In genomic region chr7:102264367-102264891, GRCh38 we compare ENCODE assay signal across 23 cellular contexts. TPM values are rescaled to one million over a fixed set of nuclear protein-coding genes. Genes with fewer than 3 reads are reported as not detected.
DNase-seq lines count a peak whose midpoint lies in the region; ATAC-seq, FAIRE-seq and TF ChIP-seq lines count a peak whose summit lies in the region.
"Had no signal": no experiment of that assay in that cellular context is flagged by ENCODE, and none has a peak within 500 bp of the region (broad histone marks: within the 10 kb centered on the region; RNA-seq: fewer than 3 reads in every experiment).

No MANE protein-coding gene starts in this region.

- no peaks in the 10 kb centered on the region for H3K9me3 ChIP-seq in BLaER1
- H3K9me3 ChIP-seq in GM12878 (replicated peaks; ENCODE audit: control insufficient read depth, insufficient read depth, low read length) = no peaks in the 10 kb centered on the region
- no peaks in the 10 kb centered on the region for H3K9me3 ChIP-seq in ovary
- H3K9me3 ChIP-seq: prostate gland, SJSA1 had no signal

- H3K27me3 ChIP-seq in BLaER1 (no peaks in the 10 kb centered on the region), GM12878 (replicated peaks in 1 of 2; ENCODE audit: control insufficient read depth in 2 of 2, insufficient read depth in 2 of 2, low read length in 1 of 2) (no peaks in the 10 kb centered on the region; a peak in 1 of 4 replicates), ovary (no peaks in the 10 kb centered on the region)
- H3K27me3 ChIP-seq: brain microvascular endothelial cell, SJSA1 had no signal

- no peak for TF ChIP-seq EP300 in GM12878 (IDR thresholded peaks at IDR 0.05; ENCODE audit: borderline replicate concordance in 1 of 2, control insufficient read depth in 1 of 2, low read depth in 2 of 2, low read length in 2 of 2)
- TF ChIP-seq EP300 in ovary (IDR thresholded peaks at IDR 0.05) = no peak

- SMC1A ChIA-PET in GM12878 (lab: Charles Lee; ENCODE audit: uncharacterized antibody, unreplicated experiment) = no interaction called here

- RAD21 ChIA-PET in GM12878 (lab: Charles Lee; ENCODE audit: unreplicated experiment) = no interaction called here

- DNase-seq in GM13977 (ENCODE audit: low spot score) = peak; percentile 74
- no peak for DNase-seq in GM12878 (ENCODE audit: low read depth, low spot score)
- peak; percentile 54 for DNase-seq in left kidney (ENCODE audit: low read depth, low spot score)
- DNase-seq in AG08396 (ENCODE audit: low spot score) = no peak
- no peak for DNase-seq in ovary
- no peak for DNase-seq in Right ventricle myocardium superior
- DNase-seq: activated CD4-positive, CD25-positive, alpha-beta regulatory T cell; activated T-cell treated with anti-CD3 and anti-CD28 coated beads, Interleukin-2, amount 50 U/mL, for 4 hours; brain microvascular endothelial cell; CD4-positive, CD25-positive, alpha-beta regulatory T cell; cortex of kidney; DMS153; midbrain; NCI-H1105 treated with DMSO at 0.1 percent for 48 hours; NCI-H526; PC-9; small intestine; stimulated activated CD4-positive, alpha-beta T cell treated with anti-CD3 and anti-CD28 coated beads, Interleukin-4, amount 100 ng/mL, for 24 hours; T-helper 17 cell had no signal

- peaks cover 19% of the 10 kb centered on the region for H3K4me1 ChIP-seq in BLaER1
- no peaks in the 10 kb centered on the region for H3K4me1 ChIP-seq in GM12878 (ENCODE audit: control insufficient read depth, insufficient read depth, low read length)
- H3K4me1 ChIP-seq in ovary (ENCODE audit: insufficient read depth) = no peaks in the 10 kb centered on the region
- H3K4me1 ChIP-seq: prostate gland had no signal

- TF ChIP-seq RAD21 in GM12878 (IDR thresholded peaks at IDR 0.05; ENCODE audit: insufficient read depth, low read depth, low read length) = no peak

- peak overlapping the region; percentile 43 for H3K4me2 ChIP-seq in BLaER1
- H3K4me2 ChIP-seq in GM12878 (ENCODE audit: control insufficient read depth, insufficient read depth) = no peak overlapping the region
- H3K4me2 ChIP-seq: PC-9 had no signal

- H3K36me3 ChIP-seq in BLaER1 = 0 out of 2 replicates have a peak, but pooled peaks cover 4% of the 10 kb centered on the region
- H3K36me3 ChIP-seq in GM12878 (ENCODE audit: control insufficient read depth in 2 of 2, insufficient read depth in 2 of 2, low read length in 1 of 2) = no peaks in the 10 kb centered on the region
- no peaks in the 10 kb centered on the region for H3K36me3 ChIP-seq in ovary
- H3K36me3 ChIP-seq: brain microvascular endothelial cell, prostate gland, SJSA1 had no signal

- WGBS in GM12878 (ENCODE audit: insufficient coverage, insufficient replicate concordance, low lambda C conversion rate, missing lambda C conversion rate) = 36% methylated on average over 13 of the region's 13 CpGs
- WGBS in ovary, 3 donors = 55 to 71% (median 69%) methylated on average over 13 of the region's 13 CpGs

- H4K20me1 ChIP-seq in BLaER1 = peaks cover 35% of the 10 kb centered on the region; the same call in 1 of the 2 replicates
- H4K20me1 ChIP-seq in GM12878 (ENCODE audit: control insufficient read depth, insufficient read depth) = no peaks in the 10 kb centered on the region

- H3K27ac ChIP-seq in BLaER1 = peak overlapping the region; percentile 35; the same call in 1 of the 2 replicates
- no peak overlapping the region for H3K27ac ChIP-seq in GM12878 (ENCODE audit: control insufficient read depth, insufficient read depth)
- H3K27ac ChIP-seq in ovary = no peak overlapping the region
- H3K27ac ChIP-seq: brain microvascular endothelial cell, PC-9, prostate gland, SJSA1 had no signal

- ATAC-seq in GM12878 (peak; percentile 44), GM18519 (IDR thresholded peaks at IDR 0.05; ENCODE audit: low FRiP score, unreplicated experiment) (no peak), Right ventricle myocardium superior (ENCODE audit: poor library complexity) (no peak)
- ATAC-seq: activated T-cell treated with anti-CD3 and anti-CD28 coated beads, Interleukin-2, amount 50 U/mL, for 4 hours; T-helper 17 cell had no signal

- CTCF ChIA-PET in GM12878 (lab: Yijun Ruan, JAX) = no interaction called here

- POLR2A ChIA-PET in GM12878 (lab: Charles Lee) = no interaction called here

- H3K9ac ChIP-seq in BLaER1 (no peak overlapping the region), GM12878 (ENCODE audit: control insufficient read depth, insufficient read depth, low read length) (no peak overlapping the region)

- no peak for FAIRE-seq in GM12878 (lab: Jason Lieb, UNC)
- FAIRE-seq: small intestine had no signal

- no peaks in the 10 kb centered on the region for H3K79me2 ChIP-seq in GM12878 (ENCODE audit: control insufficient read depth, insufficient read depth, low read length)

- TF ChIP-seq POLR2A in GM12878 (IDR thresholded peaks at IDR 0.05; ENCODE audit: low read depth, low read length) (no peak), ovary (IDR thresholded peaks at IDR 0.05) (no peak)

- in situ Hi-C loops in GM13977 (cut with MboI; ENCODE audit: low pct_unique_long_range_greater_than_20kb, low sequenced_read_pairs, unreplicated experiment) = loop anchor here (10.0 kb wide), 1 partner anchor 720 kb away; no protein-coding TSS in a partner anchor
- in situ Hi-C loops in GM12878 (cut with MboI) = loop anchor here (25.0 kb wide), 1 partner anchor 902 kb away; the partner anchor contains the start of gene COL26A1

- no TSS peak for BruUV-seq in GM12878 (replicated peaks; lab: Mats Ljungman, UMichigan)

- intact Hi-C loops in GM12878 (cut with micrococcal nuclease; ENCODE audit: unreplicated experiment) (no loop called here), ovary (cut with DNase I) (no loop called here), Right ventricle myocardium superior (cut with DNase I) (no loop called here)

- no peak for TF ChIP-seq CTCF in GM13977 (IDR thresholded peaks at IDR 0.05; ENCODE audit: extremely low read depth, insufficient read depth, missing control alignments)
- TF ChIP-seq CTCF in GM12878 (IDR thresholded peaks at IDR 0.05 in 2 of 3, conservative IDR thresholded peaks at IDR 0.05 in 1 of 3; ENCODE audit: control insufficient read depth in 2 of 3, extremely low read depth in 1 of 3, insufficient read depth in 1 of 3, low read depth in 3 of 3, low read length in 3 of 3) = no peak
- no peak for TF ChIP-seq CTCF in ovary (IDR thresholded peaks at IDR 0.05)

- H3K4me3 ChIP-seq in BLaER1 = no peak overlapping the region
- H3K4me3 ChIP-seq in GM12878 = no peak overlapping the region
- H3K4me3 ChIP-seq in ovary = no peak overlapping the region
- H3K4me3 ChIP-seq: PC-9, prostate gland, SJSA1 had no signal

- H2AFZ ChIP-seq in GM12878 (ENCODE audit: control insufficient read depth, low read depth, low read length) = no peak overlapping the region
- H2AFZ ChIP-seq: PC-9 had no signal

TF ChIP-seq in GM12878, 131 proteins besides CTCF, POLR2A, EP300 and RAD21:
- peak; percentile 76 for TF ChIP-seq YY1 (IDR thresholded peaks at IDR 0.05; ENCODE audit: low read depth, low read length)
- 0 out of 2 replicates have a peak, but pooled peaks have one; percentile 6 for TF ChIP-seq SPI1 (IDR thresholded peaks at IDR 0.05; ENCODE audit: borderline replicate concordance, insufficient read depth, low read depth, low read length)
- no peak for TF ChIP-seq CHD1 (IDR thresholded peaks at IDR 0.05; ENCODE audit: low read depth, low read length)
- TF ChIP-seq RUNX3 (IDR thresholded peaks at IDR 0.05; ENCODE audit: low read length) = peak; percentile 4; the same call in 1 of the 2 replicates
TF ChIP-seq in GM12878: peak in this region for 3.

RNA-seq across cellular contexts. Expression of gene SH2B2, which starts 22.2 kb away (rescaled TPM):
- 23.0 and 36.2 TPM in 2 replicates for total RNA-seq in GM12878 (2013; cell fraction: nucleolus; rRNA removed)
- total RNA-seq in GM12878 (2014; rRNA removed) (17.7 and 29.7 TPM in 2 replicates), GM12878 (2014; rRNA removed; fragmentation: Illumina TruSeq; extraction: Trizol) (6.2 and 7.4 TPM in 2 replicates), GM12878 (2021) (54.1 and 55.1 TPM in 2 replicates), ovary (1 to 10 TPM; 3.9 to 8.9 (median 5.0) TPM), Right ventricle myocardium superior (0.67 TPM)
- 4.9 TPM for polyA plus RNA-seq in GM12878 (2011; ENCODE audit: low read depth)
- polyA plus RNA-seq in GM12878 (2011; rRNA removed) (4.4 and 6.1 TPM in 2 replicates), GM12878 (2014; fragmentation: Illumina TruSeq; extraction: Trizol) (1.2 and 6.7 TPM in 2 replicates), GM12878 (2014; fragmentation: Nextera tagmentation; extraction: Ambion mirVana) (under 1 TPM in 1 of 2 experiments, not detected in 1; 0.13 TPM), GM12878 (2014; rRNA removed) (30.6 and 37.2 TPM in 2 replicates), GM12878 (2016; fragmentation: Nextera tagmentation; extraction: Ambion mirVana) (10 to 100 TPM in 1 of 2 experiments, 1 to 10 TPM in 1; 1.4 to 24.6 TPM), ovary (1 to 10 TPM; 1.4 to 2.0 TPM)
- polyA plus RNA-seq in GM12878 (2011; cell fraction: cytosol; rRNA removed) = 11.5 and 16.0 TPM in 2 replicates
- 10.7 and 19.6 TPM in 2 replicates for polyA plus RNA-seq in GM12878 (2011; cell fraction: nucleus; rRNA removed)
- polyA plus RNA-seq in GM12878 (2012) = 28.7 and 31.7 TPM in 2 replicates
- polyA minus RNA-seq in GM12878 (2011; rRNA and poly(A)+ RNA removed) = 9.5 and 10.2 TPM in 2 replicates
- polyA minus RNA-seq in GM12878 (2011; cell fraction: cytosol; rRNA and poly(A)+ RNA removed) = 9.9 and 12.2 TPM in 2 replicates
- polyA minus RNA-seq in GM12878 (2011; cell fraction: nucleus; rRNA and poly(A)+ RNA removed) = 3.9 and 7.9 TPM in 2 replicates

Comparison
In these comparisons a context has a peak if more than half of its experiments do, and no peak if none do; other contexts are left out.
1. DNase-seq: peak in GM13977 (single experiment) and left kidney (single experiment); none in GM12878 (single experiment), AG08396 (single experiment), ovary (0 of 5) and Right ventricle myocardium superior (single experiment).